Comparison of ENCODE assay signal across 8 cellular contexts in the genomic region with DNA sequence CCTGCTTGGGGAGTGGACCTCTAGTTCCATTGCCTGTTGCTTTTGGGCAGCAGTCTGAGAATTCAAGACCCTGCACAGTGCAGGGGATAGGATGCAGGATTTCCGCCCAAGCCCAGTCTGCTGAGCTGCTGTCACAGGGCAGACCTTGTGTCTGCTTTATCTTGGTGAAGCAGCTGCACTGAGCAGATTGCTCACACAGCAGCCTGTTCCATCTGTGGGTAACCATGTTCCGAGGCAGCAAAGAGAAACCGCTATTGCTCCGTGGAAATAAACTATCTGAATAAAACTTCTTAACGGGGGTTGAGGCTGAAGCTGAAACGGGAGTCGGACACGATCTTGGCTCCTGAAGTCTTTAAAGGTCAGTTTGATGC.
DNase-seq lines count a peak whose midpoint lies in the region; ATAC-seq and TF ChIP-seq lines count a peak whose summit lies in the region.

No MANE protein-coding gene starts in this region.

- H3K36me3 ChIP-seq in BLaER1, result peaks cover 52% of the 10 kb centered on the region
- H3K36me3 ChIP-seq in heart right ventricle, result peaks cover 0 to 61% (median 6%) of the 10 kb centered on the region in 9 donors

- no peaks in the 10 kb centered on the region for H3K9me3 ChIP-seq in BLaER1
- H3K9me3 ChIP-seq in heart right ventricle, result no peaks in the 10 kb centered on the region

- H3K4me1 ChIP-seq in BLaER1, result peaks cover 76% of the 10 kb centered on the region
- H3K4me1 ChIP-seq in heart right ventricle, result peaks cover 46 to 99% (median 81%) of the 10 kb centered on the region in 9 donors

- peak; percentile 76 for DNase-seq in NCI-H1694 (lab: John Stamatoyannopoulos, UW)
- DNase-seq in activated T-helper 1 cell treated with Interleukin-2 at 50 U/mL for 16 hours (ENCODE audit: low read depth), result peak; percentile 47
- DNase-seq in heart right ventricle, result peak; percentile 40 to 81
- peak in 2 of 3 donors; percentile 40 to 44 for DNase-seq in stimulated activated CD4-positive, alpha-beta T cell treated with anti-CD3 and anti-CD28 coated beads, Interleukin-12 subunit alpha, Interleukin-12 subunit beta, amount 100 ng/mL, for 48 hours (ENCODE audit: low read depth in 2 of 3, low spot score in 1 of 3)
- no peak for DNase-seq in NOMO-1 treated with dmso at 0.1 percent for 144 hours (lab: John Stamatoyannopoulos, UW; ENCODE audit: unreplicated experiment)
- no peak for DNase-seq in NCI-H146 (lab: John Stamatoyannopoulos, UW)

- H3K4me2 ChIP-seq in BLaER1, result peak overlapping the region; percentile 84

- H4K20me1 ChIP-seq in BLaER1, result no peaks in the 10 kb centered on the region

- ATAC-seq in GM21367 (IDR thresholded peaks at IDR 0.05; ENCODE audit: unreplicated experiment) (peak; percentile 51), heart right ventricle (peak; percentile 57 to 80 (median 68))

- 2% methylated on average over 8 of the region's 8 CpGs for WGBS in heart right ventricle, 2 donors

- intact Hi-C loops in heart right ventricle (cut with DNase I), result loop anchor here in 8 of 10 donors (1.0 to 10.0 kb wide), 12 partner anchors 19 to 250 kb away; no protein-coding TSS in a partner anchor

- H3K9ac ChIP-seq in BLaER1, result peak overlapping the region; percentile 75

- H3K27me3 ChIP-seq in BLaER1 (no peaks in the 10 kb centered on the region), heart right ventricle (no peaks in the 10 kb centered on the region)

- H3K4me3 ChIP-seq in BLaER1, result peak overlapping the region; percentile 61
- peak overlapping the region; percentile 28 to 65 (median 52) for H3K4me3 ChIP-seq in heart right ventricle

- H3K27ac ChIP-seq in BLaER1 (peak overlapping the region; percentile 75), heart right ventricle (peak overlapping the region; percentile 73 to 93 (median 90))

- TF ChIP-seq CTCF in heart right ventricle (IDR thresholded peaks at IDR 0.05), result no peak

Comparison
In these comparisons a context has a peak if more than half of its experiments do, and no peak if none do; other contexts are left out.
1. DNase-seq: peak in NCI-H1694 (single experiment), activated T-helper 1 cell treated with Interleukin-2 at 50 U/mL for 16 hours (single experiment), heart right ventricle (2 of 2) and stimulated activated CD4-positive, alpha-beta T cell treated with anti-CD3 and anti-CD28 coated beads, Interleukin-12 subunit alpha, Interleukin-12 subunit beta, amount 100 ng/mL, for 48 hours (2 of 3); none in NOMO-1 treated with dmso at 0.1 percent for 144 hours (single experiment) and NCI-H146 (single experiment).